ENCODE assay signal across 9 cellular contexts in the genomic region with DNA sequence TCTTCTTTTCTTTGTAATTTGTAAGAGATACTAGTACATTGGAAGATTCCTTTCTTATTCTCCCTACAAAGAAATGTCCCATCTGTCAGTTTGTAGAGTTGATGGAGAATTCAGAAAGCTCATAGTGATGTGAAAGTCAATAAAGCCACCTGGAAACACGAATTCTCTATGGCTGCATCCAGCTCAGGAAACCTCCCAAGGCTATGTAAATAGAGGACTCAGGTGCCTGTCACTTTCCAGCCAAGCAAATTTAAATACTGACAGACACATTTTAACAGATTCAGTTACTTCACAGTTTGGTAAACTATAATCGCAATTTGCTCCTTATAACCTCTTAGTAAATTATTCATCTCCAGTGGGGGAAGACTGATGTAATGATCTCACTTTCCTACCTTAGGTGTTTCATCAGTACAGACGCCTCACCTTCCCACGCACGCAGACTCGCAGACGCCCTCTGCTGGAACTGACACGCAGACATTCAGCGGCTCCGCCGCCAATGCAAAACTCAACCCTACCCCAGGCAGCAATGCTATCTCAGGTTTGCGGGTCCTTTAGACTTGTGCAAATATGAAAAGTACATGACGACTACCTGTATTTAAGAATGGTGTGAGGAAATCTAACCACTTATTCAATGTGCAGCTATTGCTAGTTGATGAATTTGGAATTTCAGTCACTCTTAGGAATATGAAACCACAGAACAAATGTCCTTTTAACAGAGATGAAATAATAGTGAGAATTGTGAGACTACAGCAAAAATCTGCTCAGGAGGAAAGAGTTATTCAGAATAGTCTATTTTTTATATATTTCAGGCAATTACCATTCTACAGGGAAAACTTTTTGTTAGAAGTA.
A peak's percentile ranks its signal among the peaks of the same experiment; 100 is the strongest.
DNase-seq lines count a peak whose midpoint lies in the region; ATAC-seq, FAIRE-seq and TF ChIP-seq lines count a peak whose summit lies in the region.
"Had no signal": no experiment of that assay in that cellular context is flagged by ENCODE, and none has a peak within 500 bp of the region (broad histone marks: within the 10 kb centered on the region; RNA-seq: fewer than 3 reads in every experiment).

No MANE protein-coding gene starts in this region.

- H3K27ac Mint-ChIP-seq in CD14-positive monocyte (peak overlapping the region in 3 of 7 donors; percentile 5 to 46 (median 19)), MCF 10A (ENCODE audit: low read depth, unreplicated experiment) (no peak overlapping the region)

- peak; percentile 36 for FAIRE-seq in HTR-8/SVneo (lab: Jason Lieb, UNC)

- ATAC-seq in left colon = peak; percentile 85
- no peak for ATAC-seq in GM19035 (IDR thresholded peaks at IDR 0.05; ENCODE audit: unreplicated experiment)

- H3K27me3 Mint-ChIP-seq in CD14-positive monocyte (ENCODE audit: low read depth in 3 of 3) = peaks cover 0 to 3% (median 0%) of the 10 kb centered on the region in 3 donors
- no peaks in the 10 kb centered on the region for H3K27me3 Mint-ChIP-seq in MCF 10A (ENCODE audit: insufficient read depth, unreplicated experiment)

- intact Hi-C loops in CD14-positive monocyte (cut with micrococcal nuclease) (loop anchor here in 1 of 2 donors (10.0 kb wide), 1 partner anchor 55 kb away; no protein-coding TSS in a partner anchor), MCF 10A (cut with micrococcal nuclease) (loop anchor here (1.0 to 5.0 kb wide), 3 partner anchors 764 to 1372 kb away; no protein-coding TSS in a partner anchor), left colon (cut with DNase I, micrococcal nuclease) (no loop called here)

- H3K4me1 Mint-ChIP-seq in CD14-positive monocyte (peaks cover 28% of the 10 kb centered on the region), MCF 10A (ENCODE audit: insufficient read depth, unreplicated experiment) (peaks cover 10% of the 10 kb centered on the region)

- H3K36me3 Mint-ChIP-seq in CD14-positive monocyte (peaks cover 77 to 84% of the 10 kb centered on the region in 2 donors), MCF 10A (ENCODE audit: insufficient read depth, unreplicated experiment) (no peaks in the 10 kb centered on the region)

- no peak overlapping the region for H3K4me3 ChIP-seq in WERI-Rb-1 (ENCODE audit: low read depth, low read length)
- H3K4me3 ChIP-seq: thoracic aorta had no signal

- no peak for DNase-seq in CD14-positive monocyte (ENCODE audit: low spot score)
- peak; percentile 26 for DNase-seq in HTR-8/SVneo (ENCODE audit: insufficient read length, low spot score)
- DNase-seq in WERI-Rb-1 = peak; percentile 84
- peak; percentile 81 for DNase-seq in MCF 10A (ENCODE audit: unreplicated experiment)
- peak; percentile 25 to 62 for DNase-seq in left colon
- DNase-seq in stimulated activated CD4-positive, alpha-beta T cell treated with anti-CD3 and anti-CD28 coated beads, Interleukin-4, amount 100 ng/mL, for 48 hours (ENCODE audit: low read depth in 2 of 2) = peak; percentile 69 to 72
- no peak for DNase-seq in foreskin melanocyte

- H3K36me3 ChIP-seq in WERI-Rb-1 = no peaks in the 10 kb centered on the region
- H3K36me3 ChIP-seq: thoracic aorta had no signal

- H3K9me3 Mint-ChIP-seq in CD14-positive monocyte (no peaks in the 10 kb centered on the region), MCF 10A (ENCODE audit: unreplicated experiment) (no peaks in the 10 kb centered on the region)

- H3K4me3 Mint-ChIP-seq in CD14-positive monocyte (no peak overlapping the region), MCF 10A (ENCODE audit: unreplicated experiment) (no peak overlapping the region)

- BruUV-seq in MCF 10A (replicated peaks; lab: Mats Ljungman, UMichigan) = no TSS peak

- H3K27ac ChIP-seq in WERI-Rb-1 = no peak overlapping the region
- H3K27ac ChIP-seq: thoracic aorta had no signal

- TF ChIP-seq CTCF in CD14-positive monocyte (IDR thresholded peaks at IDR 0.05) (peak; percentile 36), WERI-Rb-1 (IDR thresholded peaks at IDR 0.05; ENCODE audit: low read depth, low read length) (peak; percentile 97), MCF 10A (IDR thresholded peaks at IDR 0.05; ENCODE audit: unreplicated experiment) (peak; percentile 96)

- POLR2A ChIA-PET in MCF 10A (lab: Yijun Ruan, JAX) = no interaction called here

- no peaks in the 10 kb centered on the region for H3K27me3 ChIP-seq in WERI-Rb-1 (ENCODE audit: insufficient read depth, low read depth, severe bottlenecking)

- CTCF ChIA-PET in MCF 10A (lab: Yijun Ruan, JAX) = interaction anchor here (0.5 to 3.2 kb wide), 9 partner anchors 9 to 1363 kb away, joined by 3 to 19 read pairs (median 5); no protein-coding TSS in a partner anchor

- no peaks in the 10 kb centered on the region for H3K9me3 ChIP-seq in WERI-Rb-1 (ENCODE audit: severe bottlenecking)
- H3K9me3 ChIP-seq: thoracic aorta had no signal

Comparison
In these comparisons a context has a peak if more than half of its experiments do, and no peak if none do; other contexts are left out.
1. DNase-seq: peak in HTR-8/SVneo (single experiment), WERI-Rb-1 (single experiment), MCF 10A (single experiment), left colon (2 of 2) and stimulated activated CD4-positive, alpha-beta T cell treated with anti-CD3 and anti-CD28 coated beads, Interleukin-4, amount 100 ng/mL, for 48 hours (2 of 2); none in CD14-positive monocyte (single experiment) and foreskin melanocyte (single experiment).
2. CTCF ChIP-seq: peak in every context shown above with its lines; median percentile 97 in WERI-Rb-1; 96 in MCF 10A; 36 in CD14-positive monocyte.